ENCODE assay signal across 10 cellular contexts in genomic region chr16:78761427-78761826, GRCh38.
DNase-seq lines count a peak whose midpoint lies in the region; ATAC-seq and TF ChIP-seq lines count a peak whose summit lies in the region.
"Had no signal": no experiment of that assay in that cellular context is flagged by ENCODE, and none has a peak within 500 bp of the region (broad histone marks: within the 10 kb centered on the region; RNA-seq: fewer than 3 reads in every experiment).

No MANE protein-coding gene starts in this region.

- no peaks in the 10 kb centered on the region for H3K36me3 Mint-ChIP-seq in neural progenitor cell

- peak; percentile 58 for DNase-seq in neural progenitor cell (ENCODE audit: low spot score)
- DNase-seq in T1000 (lab: John Stamatoyannopoulos, UW) = no peak
- DNase-seq in NCI-H1417 treated with DMSO at 0.1 percent for 48 hours (lab: John Stamatoyannopoulos, UW) = no peak
- no peak for DNase-seq in NCI-H446 (lab: John Stamatoyannopoulos, UW)
- DNase-seq: NCI-H1436, sigmoid colon had no signal

- no peak for TF ChIP-seq CTCF in neural progenitor cell (IDR thresholded peaks at IDR 0.05)

- no peak overlapping the region for H3K9ac ChIP-seq in neural progenitor cell

- no peaks in the 10 kb centered on the region for H4K20me1 ChIP-seq in neural progenitor cell (ENCODE audit: low read depth)

- H3K27ac ChIP-seq in neural progenitor cell = no peak overlapping the region
- H3K27ac ChIP-seq: sigmoid colon had no signal

- ATAC-seq in GM18870 (IDR thresholded peaks at IDR 0.05; ENCODE audit: unreplicated experiment) (peak; percentile 90), GM21515 (IDR thresholded peaks at IDR 0.05; ENCODE audit: unreplicated experiment) (peak; percentile 78), HG03108 (IDR thresholded peaks at IDR 0.05; ENCODE audit: unreplicated experiment) (peak; percentile 72)

- no peak overlapping the region for H2AFZ ChIP-seq in neural progenitor cell (replicated peaks)

- H3K27me3 Mint-ChIP-seq in neural progenitor cell (ENCODE audit: insufficient read depth, low read depth) = peaks cover 5% of the 10 kb centered on the region

- H3K9me3 Mint-ChIP-seq in neural progenitor cell = no peaks in the 10 kb centered on the region

- no peaks in the 10 kb centered on the region for H3K36me3 ChIP-seq in neural progenitor cell
- H3K36me3 ChIP-seq: HAP-1, sigmoid colon had no signal

- H3K4me1 Mint-ChIP-seq in neural progenitor cell = no peaks in the 10 kb centered on the region

- H3K27me3 ChIP-seq in neural progenitor cell = no peaks in the 10 kb centered on the region
- H3K27me3 ChIP-seq: sigmoid colon had no signal

- no peak overlapping the region for H3K27ac Mint-ChIP-seq in neural progenitor cell

- H3K4me1 ChIP-seq in neural progenitor cell = peaks cover 18% of the 10 kb centered on the region
- H3K4me1 ChIP-seq: HAP-1 had no signal

- no peak overlapping the region for H3K4me3 ChIP-seq in neural progenitor cell
- H3K4me3 ChIP-seq: HAP-1, sigmoid colon had no signal

- no peaks in the 10 kb centered on the region for H3K79me2 ChIP-seq in neural progenitor cell (ENCODE audit: low read depth)

- peak overlapping the region; percentile 22 for H3K4me2 ChIP-seq in neural progenitor cell

- H3K4me3 Mint-ChIP-seq in neural progenitor cell = no peak overlapping the region

- H3F3A ChIP-seq in neural progenitor cell (ENCODE audit: low read depth) = peaks cover 21% of the 10 kb centered on the region

- H3K9me3 ChIP-seq in neural progenitor cell (ENCODE audit: low read depth) = no peaks in the 10 kb centered on the region
- H3K9me3 ChIP-seq: HAP-1, sigmoid colon had no signal
